In the genomic region with DNA sequence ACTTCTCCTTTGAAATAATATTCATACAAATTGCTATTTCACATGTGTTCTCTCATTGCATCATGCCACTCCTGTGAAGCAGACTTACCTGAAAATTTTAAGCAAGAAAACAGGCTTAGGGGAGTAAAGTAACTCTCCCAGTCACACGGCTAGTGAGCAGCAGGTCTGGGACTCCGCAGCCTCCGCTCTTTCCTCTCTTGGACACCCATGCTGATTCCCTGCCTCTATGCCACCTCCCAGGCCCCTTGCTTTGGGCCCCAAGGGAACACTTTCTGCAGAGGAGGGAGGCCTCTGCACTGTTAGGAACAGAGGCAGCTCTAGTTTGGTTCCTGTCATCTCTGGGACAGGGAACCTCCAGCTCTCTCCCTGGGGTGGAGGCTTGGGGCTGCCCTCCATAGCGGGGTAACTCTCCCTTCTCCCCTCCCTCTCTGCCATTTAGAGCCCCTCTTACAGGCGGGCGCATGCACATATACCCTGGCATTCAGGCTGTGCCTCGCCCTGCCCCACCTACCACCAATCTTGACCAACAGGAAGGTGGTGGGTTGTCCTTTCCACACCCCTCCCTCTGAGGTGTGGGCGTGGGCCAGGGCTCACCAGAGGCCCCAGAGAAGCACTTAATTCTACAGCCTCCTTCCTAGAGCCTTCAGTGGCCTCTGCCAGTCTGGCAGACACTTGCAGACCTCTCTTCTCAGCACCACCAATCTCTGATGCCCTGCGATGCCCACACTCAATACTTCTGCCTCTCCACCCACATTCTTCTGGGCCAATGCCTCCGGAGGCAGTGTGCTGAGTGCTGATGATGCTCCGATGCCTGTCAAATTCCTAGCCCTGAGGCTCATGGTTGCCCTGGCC, we compare ENCODE assay signal across 8 cellular contexts. TPM values are rescaled to one million over a fixed set of nuclear protein-coding genes. Genes with fewer than 3 reads are reported as not detected.
DNase-seq lines count a peak whose midpoint lies in the region; ATAC-seq, FAIRE-seq and TF ChIP-seq lines count a peak whose summit lies in the region.

A gene with protein sequence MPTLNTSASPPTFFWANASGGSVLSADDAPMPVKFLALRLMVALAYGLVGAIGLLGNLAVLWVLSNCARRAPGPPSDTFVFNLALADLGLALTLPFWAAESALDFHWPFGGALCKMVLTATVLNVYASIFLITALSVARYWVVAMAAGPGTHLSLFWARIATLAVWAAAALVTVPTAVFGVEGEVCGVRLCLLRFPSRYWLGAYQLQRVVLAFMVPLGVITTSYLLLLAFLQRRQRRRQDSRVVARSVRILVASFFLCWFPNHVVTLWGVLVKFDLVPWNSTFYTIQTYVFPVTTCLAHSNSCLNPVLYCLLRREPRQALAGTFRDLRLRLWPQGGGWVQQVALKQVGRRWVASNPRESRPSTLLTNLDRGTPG (plus strand): TSS at position 646 of the 852 bp plus-strand sequence. CDS start 72 bp downstream, at position 718.

- H3K4me3 Mint-ChIP-seq in astrocyte (ENCODE audit: unreplicated experiment) = peak within 1 kb of the TSS; percentile 27

- peaks cover 16% of the 10 kb centered on the region for H3K4me1 Mint-ChIP-seq in astrocyte (ENCODE audit: low read depth, unreplicated experiment)

- H3K36me3 ChIP-seq in astrocyte (ENCODE audit: insufficient read depth, low read length) = peaks cover 6% of the 10 kb centered on the region
- no peaks in the 10 kb centered on the region for H3K36me3 ChIP-seq in mucosa of descending colon (ENCODE audit: low read depth)

- H3K27ac Mint-ChIP-seq in astrocyte (ENCODE audit: unreplicated experiment) = peak within 1 kb of the TSS; percentile 78

- no peak within 1 kb of the TSS for H3K27ac ChIP-seq in astrocyte (ENCODE audit: low read depth, low read length)

- H3K9ac ChIP-seq in astrocyte (ENCODE audit: low read length) = peak within 1 kb of the TSS; percentile 18

- H2AFZ ChIP-seq in astrocyte (ENCODE audit: low read depth, low read length) = no peak within 1 kb of the TSS

- H3K4me3 ChIP-seq in astrocyte (ENCODE audit: insufficient read depth, low read depth, low read length) = no peak within 1 kb of the TSS
- no peak within 1 kb of the TSS for H3K4me3 ChIP-seq in mucosa of descending colon

- no peaks in the 10 kb centered on the region for H3K27me3 Mint-ChIP-seq in astrocyte (ENCODE audit: low read depth, unreplicated experiment)

- H4K20me1 ChIP-seq in astrocyte (ENCODE audit: insufficient read depth, low read length) = peaks cover 3% of the 10 kb centered on the region

- H3K79me2 ChIP-seq in astrocyte (ENCODE audit: insufficient read depth, low read length) = no peaks in the 10 kb centered on the region

- TF ChIP-seq CTCF in astrocyte (IDR thresholded peaks at IDR 0.05; ENCODE audit: insufficient read depth, low read depth, low read length) (no peak), mucosa of descending colon (IDR thresholded peaks at IDR 0.05) (no peak)

- H3K4me2 ChIP-seq in astrocyte (ENCODE audit: low read length) = peak within 1 kb of the TSS; percentile 19

- no peaks in the 10 kb centered on the region for H3K27me3 ChIP-seq in astrocyte (ENCODE audit: insufficient read depth, low read length)

- peak; percentile 50 for DNase-seq in DMS153 (lab: John Stamatoyannopoulos, UW)
- peak; percentile 49 to 53 for DNase-seq in Kasumi-1 (lab: John Stamatoyannopoulos, UW)
- DNase-seq in astrocyte (ENCODE audit: low read depth) = peak; percentile 14
- peak; percentile 90 to 91 (median 90) for DNase-seq in mucosa of descending colon
- no peak for DNase-seq in HK-2 (ENCODE audit: unreplicated experiment)

- intact Hi-C loops in mucosa of descending colon (cut with DNase I, micrococcal nuclease) = no loop called here

- H3K9me3 ChIP-seq in astrocyte (ENCODE audit: insufficient read depth, low read depth, low read length) (no peaks in the 10 kb centered on the region), mucosa of descending colon (no peaks in the 10 kb centered on the region)

- no peak for FAIRE-seq in astrocyte (lab: Jason Lieb, UNC)

- H3K4me1 ChIP-seq in astrocyte (ENCODE audit: insufficient read depth, low read length) (peaks cover 28% of the 10 kb centered on the region), mucosa of descending colon (ENCODE audit: low read depth) (peaks cover 40% of the 10 kb centered on the region)

- peaks cover 4% of the 10 kb centered on the region for H3K36me3 Mint-ChIP-seq in astrocyte (ENCODE audit: low read depth, unreplicated experiment)

- no peaks in the 10 kb centered on the region for H3K9me3 Mint-ChIP-seq in astrocyte (ENCODE audit: unreplicated experiment)

- ATAC-seq in mucosa of descending colon (peak; percentile 70), HG02642 (IDR thresholded peaks at IDR 0.05; ENCODE audit: poor library complexity, unreplicated experiment) (no peak), HG03196 (IDR thresholded peaks at IDR 0.05; ENCODE audit: unreplicated experiment) (no peak), GM21529 (IDR thresholded peaks at IDR 0.05; ENCODE audit: unreplicated experiment) (no peak)

RNA-seq across cellular contexts. Expression of the gene that starts here (rescaled TPM):
- total RNA-seq in astrocyte (not detected in 2 replicates), mucosa of descending colon (1 to 10 TPM; 1.2 to 4.2 (median 3.3) TPM)

Comparison
In these comparisons a context has a peak if more than half of its experiments do, and no peak if none do; other contexts are left out.
1. Peak in DNase-seq, H3K9ac ChIP-seq and H3K4me2 ChIP-seq in astrocyte; RNA of the gene not detected or under 1 TPM.